In the genomic region with DNA sequence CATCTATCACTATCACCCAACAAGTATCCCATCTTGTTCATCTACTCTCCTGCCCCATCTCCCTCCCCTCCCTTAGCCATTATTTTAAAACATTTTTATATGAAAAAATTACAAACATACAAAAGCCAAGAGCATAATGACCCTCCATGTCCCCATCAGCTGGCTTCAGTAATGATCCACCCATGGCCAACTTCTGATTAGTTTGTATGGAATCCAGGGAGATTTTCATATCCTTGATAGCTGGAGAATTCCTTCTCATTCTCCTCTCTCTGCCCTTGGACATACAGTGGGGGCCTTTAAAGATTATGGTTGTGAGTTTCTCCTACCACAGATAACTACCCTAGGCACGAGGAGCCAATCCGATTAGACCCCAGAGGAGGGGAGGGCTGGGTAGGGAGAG, we compare ENCODE assay signal across 15 cellular contexts. TPM values are rescaled to one million over a fixed set of nuclear protein-coding genes. Genes with fewer than 3 reads are reported as not detected.
A peak's percentile ranks its signal among the peaks of the same experiment; 100 is the strongest.
DNase-seq lines count a peak whose midpoint lies in the region; ATAC-seq, FAIRE-seq and TF ChIP-seq lines count a peak whose summit lies in the region.
"Had no signal": no experiment of that assay in that cellular context is flagged by ENCODE, and none has a peak within 500 bp of the region (broad histone marks: within the 10 kb centered on the region; RNA-seq: fewer than 3 reads in every experiment).

No MANE protein-coding gene starts in this region.

- H3F3A ChIP-seq in GM23248 (ENCODE audit: insufficient read depth): peaks cover 35% of the 10 kb centered on the region

- no peak for TF ChIP-seq CTCF in astrocyte (IDR thresholded peaks at IDR 0.05; ENCODE audit: insufficient read depth, low read depth, low read length)
- TF ChIP-seq CTCF in left lung (IDR thresholded peaks at IDR 0.05): no peak
- no peak for TF ChIP-seq CTCF in thoracic aorta (IDR thresholded peaks at IDR 0.05)

- peaks cover 1% of the 10 kb centered on the region for H3K36me3 Mint-ChIP-seq in astrocyte (ENCODE audit: low read depth, unreplicated experiment)

- H4K20me1 ChIP-seq in GM23248 (ENCODE audit: insufficient read depth) (no peaks in the 10 kb centered on the region), astrocyte (ENCODE audit: insufficient read depth, low read length) (no peaks in the 10 kb centered on the region)

- H3K9me2 ChIP-seq in GM23248 (ENCODE audit: insufficient read depth): no peaks in the 10 kb centered on the region

- TF ChIP-seq POLR2A in GM12891 (IDR thresholded peaks at IDR 0.05; ENCODE audit: low read depth, low read length): no peak

- H3K4me1 Mint-ChIP-seq in astrocyte (ENCODE audit: low read depth, unreplicated experiment): peaks cover 8% of the 10 kb centered on the region

- in situ Hi-C loops in GM23248 (cut with MboI): no loop called here

- H3K9me3 Mint-ChIP-seq in astrocyte (ENCODE audit: unreplicated experiment): no peaks in the 10 kb centered on the region

- ATAC-seq in left lung: no peak
- ATAC-seq in thoracic aorta (ENCODE audit: insufficient number of reproducible peaks, low FRiP score, low read depth): no peak
- ATAC-seq in GM21528 (IDR thresholded peaks at IDR 0.05; ENCODE audit: low FRiP score, unreplicated experiment): no peak

- H3K9me3 ChIP-seq in GM23248 (ENCODE audit: low read depth) (no peaks in the 10 kb centered on the region), astrocyte (ENCODE audit: insufficient read depth, low read depth, low read length) (no peaks in the 10 kb centered on the region), left lung (no peaks in the 10 kb centered on the region), thoracic aorta (no peaks in the 10 kb centered on the region)
- H3K9me3 ChIP-seq: lower lobe of right lung had no signal

- no peak overlapping the region for H3K27ac Mint-ChIP-seq in astrocyte (ENCODE audit: unreplicated experiment)

- H2AFZ ChIP-seq in GM23248 (no peak overlapping the region), astrocyte (ENCODE audit: low read depth, low read length) (no peak overlapping the region)

- H3K27ac ChIP-seq in GM23248: peak overlapping the region; percentile 93
- peak overlapping the region; percentile 95 for H3K27ac ChIP-seq in astrocyte (ENCODE audit: low read depth, low read length)
- H3K27ac ChIP-seq in left lung: peak overlapping the region; percentile 23 to 67
- H3K27ac ChIP-seq in thoracic aorta: peak overlapping the region; percentile 89 to 94
- H3K27ac ChIP-seq: lower lobe of right lung had no signal

- H3K9ac ChIP-seq in GM23248: peak overlapping the region; percentile 74
- peak overlapping the region; percentile 60 for H3K9ac ChIP-seq in astrocyte (ENCODE audit: low read length)

- no peak overlapping the region for H3K4me3 Mint-ChIP-seq in astrocyte (ENCODE audit: unreplicated experiment)

- H3K79me2 ChIP-seq in GM23248 (ENCODE audit: insufficient read depth): no peaks in the 10 kb centered on the region; the same call in 1 of the 2 replicates
- H3K79me2 ChIP-seq in astrocyte (ENCODE audit: insufficient read depth, low read length): no peaks in the 10 kb centered on the region

- intact Hi-C loops in left lung (cut with DNase I): no loop called here

- H3K27me3 Mint-ChIP-seq in astrocyte (ENCODE audit: low read depth, unreplicated experiment): no peaks in the 10 kb centered on the region

- H3K4me3 ChIP-seq in GM23248: peak overlapping the region; percentile 21; the same call in 1 of the 2 replicates
- H3K4me3 ChIP-seq in astrocyte (ENCODE audit: insufficient read depth, low read depth, low read length): no peak overlapping the region
- no peak overlapping the region for H3K4me3 ChIP-seq in left lung
- no peak overlapping the region for H3K4me3 ChIP-seq in thoracic aorta
- H3K4me3 ChIP-seq: K562, lower lobe of right lung had no signal

- FAIRE-seq in astrocyte (lab: Jason Lieb, UNC) (no peak), GM12891 (lab: Jason Lieb, UNC) (no peak)
- FAIRE-seq: K562, TTC549 had no signal

- 95 to 100% methylated on average over 2 of the region's 2 CpGs for WGBS in GM23248 (ENCODE audit: low coverage in 1 of 2, low lambda C conversion rate in 2 of 2, missing lambda C conversion rate in 2 of 2), 2 experiments

- H3K36me3 ChIP-seq in GM23248 (ENCODE audit: low read depth) (no peaks in the 10 kb centered on the region), astrocyte (ENCODE audit: insufficient read depth, low read length) (no peaks in the 10 kb centered on the region), left lung (peaks cover 0 to 53% of the 10 kb centered on the region in 2 donors), thoracic aorta (peaks cover 7% of the 10 kb centered on the region)

- H3K4me2 ChIP-seq in GM23248 (ENCODE audit: unreplicated experiment): peak overlapping the region; percentile 55
- peak overlapping the region; percentile 66 for H3K4me2 ChIP-seq in astrocyte (ENCODE audit: low read length)

- H3K4me1 ChIP-seq in GM23248 (ENCODE audit: insufficient read depth): peaks cover 28% of the 10 kb centered on the region
- peaks cover 29% of the 10 kb centered on the region for H3K4me1 ChIP-seq in astrocyte (ENCODE audit: insufficient read depth, low read length)
- H3K4me1 ChIP-seq in left lung: peaks cover 6 to 30% of the 10 kb centered on the region in 2 donors
- H3K4me1 ChIP-seq in thoracic aorta (ENCODE audit: control insufficient read depth in 1 of 2, low read depth in 2 of 2): peaks cover 25 to 47% of the 10 kb centered on the region in 2 donors
- H3K4me1 ChIP-seq: lower lobe of right lung had no signal

- DNase-seq in GM23248 (peak; percentile 60), astrocyte (ENCODE audit: low read depth) (no peak), left lung (no peak), thoracic aorta (ENCODE audit: low spot score) (no peak), occipital lobe (lab: John Stamatoyannopoulos, UW) (no peak), GM12891 (ENCODE audit: insufficient read length, low spot score) (no peak), NCI-H2029 (lab: John Stamatoyannopoulos, UW) (no peak)
- DNase-seq: activated naive CD4-positive, alpha-beta T cell; central memory CD4-positive, alpha-beta T cell; lower lobe of right lung; NCI-H1436; NCI-H510A treated with DMSO at 0.1 percent for 48 hours had no signal

- H3K27me3 ChIP-seq in GM23248 (replicated peaks; ENCODE audit: insufficient read depth) (no peaks in the 10 kb centered on the region), astrocyte (ENCODE audit: insufficient read depth, low read length) (no peaks in the 10 kb centered on the region), left lung (no peaks in the 10 kb centered on the region), thoracic aorta (replicated peaks; ENCODE audit: insufficient read depth) (no peaks in the 10 kb centered on the region)

TF ChIP-seq in GM12891, 5 proteins besides CTCF, POLR2A, EP300 and RAD21:
- TF ChIP-seq POU2F2 (IDR thresholded peaks at IDR 0.05; ENCODE audit: low read depth, low read length) (no peak), SPI1 (IDR thresholded peaks at IDR 0.05; ENCODE audit: low read depth, low read length) (no peak), TAF1 (IDR thresholded peaks at IDR 0.05; ENCODE audit: low read depth, low read length) (no peak), POLR2AphosphoS5 (IDR thresholded peaks at IDR 0.05; ENCODE audit: low read depth, low read length) (no peak), PAX5 (IDR thresholded peaks at IDR 0.05; ENCODE audit: insufficient read depth, low read length, severe bottlenecking) (no peak)

RNA-seq across cellular contexts. Expression of a gene that starts 40.2 kb away (rescaled TPM):
- total RNA-seq in GM23248 (2014; rRNA removed; shearing (Covaris generic)): 0.89 and 2.1 TPM in 2 replicates
- 1.1 TPM in 2 replicates for polyA plus RNA-seq in GM23248 (2016; fragmentation: Nextera tagmentation; extraction: Ambion mirVana)
- total RNA-seq in astrocyte (2.0 and 2.1 TPM in 2 replicates), left lung (1 to 10 TPM; 3.3 to 8.5 TPM), thoracic aorta (10 to 100 TPM in 1 of 2 donors, 1 to 10 TPM in 1; 5.7 to 13.8 TPM), occipital lobe (3.7 TPM)
- 3.2 TPM for polyA plus RNA-seq in GM12891 (2012; ENCODE audit: low read depth, missing spikeins)

RNA-seq across cellular contexts. Expression of a gene that starts 43.3 kb away (rescaled TPM):
- total RNA-seq in GM23248 (2014; rRNA removed; shearing (Covaris generic)): 8.4 and 10.1 TPM in 2 replicates
- 4.6 and 4.9 TPM in 2 replicates for polyA plus RNA-seq in GM23248 (2016; fragmentation: Nextera tagmentation; extraction: Ambion mirVana)
- 28.8 and 29.5 TPM in 2 replicates for total RNA-seq in astrocyte
- 10 to 100 TPM; 29.1 to 35.2 TPM for total RNA-seq in left lung
- total RNA-seq in thoracic aorta: 10 to 100 TPM; 29.5 to 38.7 TPM
- 21.1 TPM for total RNA-seq in occipital lobe
- 21.8 TPM for polyA plus RNA-seq in GM12891 (2012; ENCODE audit: low read depth, missing spikeins)

Comparison
In these comparisons a context has a peak if more than half of its experiments do, and no peak if none do; other contexts are left out.
1. H3K27ac ChIP-seq: peak in every context shown above with its lines; median percentile 95 in astrocyte; 93 in GM23248; 92 in thoracic aorta; 45 in left lung.